Comparison of ENCODE assay signal across 1 cellular context in genomic region chr5:141135718-141136266, GRCh38.
TF ChIP-seq lines count a peak whose summit lies in the region.

No MANE protein-coding gene starts in this region.

TF ChIP-seq in neural cell, 6 proteins besides CTCF, POLR2A, EP300 and RAD21:
- TF ChIP-seq POLR2AphosphoS5 (IDR thresholded peaks at IDR 0.05) (no peak), REST (IDR thresholded peaks at IDR 0.05; ENCODE audit: borderline replicate concordance) (no peak), SMC3 (conservative IDR thresholded peaks at IDR 0.05; ENCODE audit: poor library complexity) (no peak), TAF1 (IDR thresholded peaks at IDR 0.05; ENCODE audit: low read depth) (no peak), MXI1 (conservative IDR thresholded peaks at IDR 0.05; ENCODE audit: poor library complexity, severe bottlenecking) (no peak)
